Comparison of ENCODE assay signal across 9 cellular contexts in genomic region chr3:125256675-125257074, GRCh38.
"Had no signal": no experiment of that assay in that cellular context is flagged by ENCODE, and none has a peak within 500 bp of the region (broad histone marks: within the 10 kb centered on the region; RNA-seq: fewer than 3 reads in every experiment).

No MANE protein-coding gene starts in this region.

- H3K4me2 ChIP-seq: KMS-11 had no signal

- H3K4me1 ChIP-seq: HAP-1 had no signal

- H2AFZ ChIP-seq: GM23248 had no signal

- H3K27ac ChIP-seq: GM23248, KMS-11 had no signal

- FAIRE-seq: HTR-8/SVneo had no signal

- DNase-seq: GM23248, GOT3, H7, HFFc6, IMR-90 had no signal

- H3K27ac Mint-ChIP-seq: HFFc6 had no signal

- H3K4me3 ChIP-seq: GM23248, HAP-1 had no signal

- ATAC-seq: HCT116 had no signal

- H3K36me3 ChIP-seq: HAP-1 had no signal

- H3K4me3 Mint-ChIP-seq: HFFc6 had no signal

- H3K9ac ChIP-seq: GM23248, KMS-11 had no signal

- H3K9me3 ChIP-seq: HAP-1 had no signal
